ENCODE assay signal across 21 cellular contexts in genomic region chr14:104731925-104732294, GRCh38. TPM values are rescaled to one million over a fixed set of nuclear protein-coding genes. Genes with fewer than 3 reads are reported as not detected.
DNase-seq lines count a peak whose midpoint lies in the region; ATAC-seq and TF ChIP-seq lines count a peak whose summit lies in the region.
"Had no signal": no experiment of that assay in that cellular context is flagged by ENCODE, and none has a peak within 500 bp of the region (broad histone marks: within the 10 kb centered on the region; RNA-seq: fewer than 3 reads in every experiment).

No MANE protein-coding gene starts in this region.

- POLR2A ChIA-PET in activated CD4-positive, alpha-beta memory T cell treated with anti-CD3 and anti-CD28 coated beads, Interleukin-2, amount 10 ng/mL, durations not matched to agents 7 days and 5 days (lab: Charles Lee), result no interaction called here

- H3K36me3 ChIP-seq in RWPE2 (ENCODE audit: low read depth) (no peaks in the 10 kb centered on the region), right lobe of liver (no peaks in the 10 kb centered on the region), stomach (no peaks in the 10 kb centered on the region)

- no peaks in the 10 kb centered on the region for H3K9me3 Mint-ChIP-seq in activated CD4-positive, alpha-beta memory T cell treated with anti-CD3 and anti-CD28 coated beads, Interleukin-2, amount 10 ng/mL, durations not matched to agents 7 days and 5 days
- H3K9me3 Mint-ChIP-seq: activated CD4-positive, alpha-beta memory T cell treated with anti-CD3 and anti-CD28 coated beads for 36 hours; stimulated activated effector memory CD8-positive, alpha-beta T cell treated with anti-CD3 and anti-CD28 coated beads, Interleukin-12 subunit alpha, Interleukin-12 subunit beta, amount 100 ng/mL, for 72 hours had no signal

- H3K4me3 ChIP-seq in RWPE2 (ENCODE audit: severe bottlenecking) (no peak overlapping the region), right lobe of liver (no peak overlapping the region), stomach (no peak overlapping the region)
- H3K4me3 ChIP-seq: body of pancreas, hepatocyte had no signal

- no peaks in the 10 kb centered on the region for H3K4me1 Mint-ChIP-seq in activated CD4-positive, alpha-beta memory T cell treated with anti-CD3 and anti-CD28 coated beads, Interleukin-2, amount 10 ng/mL, durations not matched to agents 7 days and 5 days

- H3K36me3 Mint-ChIP-seq in activated CD4-positive, alpha-beta memory T cell treated with anti-CD3 and anti-CD28 coated beads, Interleukin-2, amount 10 ng/mL, durations not matched to agents 7 days and 5 days (ENCODE audit: low read depth), result no peaks in the 10 kb centered on the region
- H3K36me3 Mint-ChIP-seq: activated CD4-positive, alpha-beta memory T cell treated with anti-CD3 and anti-CD28 coated beads for 36 hours; stimulated activated effector memory CD8-positive, alpha-beta T cell treated with anti-CD3 and anti-CD28 coated beads, Interleukin-12 subunit alpha, Interleukin-12 subunit beta, amount 100 ng/mL, for 72 hours had no signal

- no peaks in the 10 kb centered on the region for H3K9me3 ChIP-seq in RWPE2 (ENCODE audit: severe bottlenecking)
- H3K9me3 ChIP-seq in right lobe of liver, result no peaks in the 10 kb centered on the region
- no peaks in the 10 kb centered on the region for H3K9me3 ChIP-seq in stomach
- H3K9me3 ChIP-seq: body of pancreas had no signal

- TF ChIP-seq EP300 in stomach (IDR thresholded peaks at IDR 0.05), result no peak

- CTCF ChIA-PET in activated CD4-positive, alpha-beta memory T cell treated with anti-CD3 and anti-CD28 coated beads, Interleukin-2, amount 10 ng/mL, durations not matched to agents 7 days and 5 days (lab: Charles Lee), result no interaction called here

- H3K27ac ChIP-seq in 22Rv1, result peak overlapping the region; percentile 91
- peak overlapping the region; percentile 87 for H3K27ac ChIP-seq in RWPE2 (ENCODE audit: poor library complexity, severe bottlenecking)
- H3K27ac ChIP-seq in right lobe of liver, result peak overlapping the region; percentile 66 to 82 (median 78)
- peak overlapping the region; percentile 2 to 78 (median 68) for H3K27ac ChIP-seq in stomach
- H3K27ac ChIP-seq: body of pancreas, hepatocyte had no signal

- no peak overlapping the region for H3K27ac Mint-ChIP-seq in activated CD4-positive, alpha-beta memory T cell treated with anti-CD3 and anti-CD28 coated beads, Interleukin-2, amount 10 ng/mL, durations not matched to agents 7 days and 5 days
- H3K27ac Mint-ChIP-seq: activated CD4-positive, alpha-beta memory T cell treated with anti-CD3 and anti-CD28 coated beads for 36 hours; progenitor cell of endocrine pancreas; stimulated activated effector memory CD8-positive, alpha-beta T cell treated with anti-CD3 and anti-CD28 coated beads, Interleukin-12 subunit alpha, Interleukin-12 subunit beta, amount 100 ng/mL, for 72 hours had no signal

- no peak for DNase-seq in RWPE2 (ENCODE audit: low spot score)
- no peak for DNase-seq in right lobe of liver
- DNase-seq in stomach, result no peak
- DNase-seq in amygdala (lab: John Stamatoyannopoulos, UW), result no peak
- DNase-seq in activated CD4-positive, alpha-beta memory T cell treated with anti-CD3 and anti-CD28 coated beads, Interleukin-2, amount 10 ng/mL, durations not matched to agents 7 days and 5 days, result no peak
- no peak for DNase-seq in T-helper 2 cell
- DNase-seq: activated CD4-positive, alpha-beta memory T cell treated with anti-CD3 and anti-CD28 coated beads for 36 hours; activated CD4-positive, alpha-beta T cell treated with anti-CD3 and anti-CD28 coated beads for 1 hour; activated CD8-positive, alpha-beta memory T cell treated with anti-CD3 and anti-CD28 coated beads, Interleukin-2, amount 50 U/mL, for 4 hours; activated naive CD4-positive, alpha-beta T cell treated with Interleukin-2 at 50 U/mL for 16 hours; cerebellar nuclear complex; KG1; kidney glomerular epithelial cell; MM.1S; NCI-H1417; SIG-M5 had no signal

- H3K27me3 ChIP-seq in RWPE2 (ENCODE audit: insufficient read depth, poor library complexity, severe bottlenecking) (no peaks in the 10 kb centered on the region), right lobe of liver (no peaks in the 10 kb centered on the region), stomach (no peaks in the 10 kb centered on the region)
- H3K27me3 ChIP-seq: body of pancreas, hepatocyte had no signal

- peaks cover 41% of the 10 kb centered on the region for H3K4me1 ChIP-seq in RWPE2 (ENCODE audit: insufficient read depth, poor library complexity, severe bottlenecking)
- H3K4me1 ChIP-seq in right lobe of liver, result peaks cover 0 to 54% (median 29%) of the 10 kb centered on the region in 4 donors
- peaks cover 37 to 59% (median 47%) of the 10 kb centered on the region in 4 donors for H3K4me1 ChIP-seq in stomach

- TF ChIP-seq CTCF in 22Rv1 (IDR thresholded peaks at IDR 0.05), result no peak
- no peak for TF ChIP-seq CTCF in RWPE2 (IDR thresholded peaks at IDR 0.05; ENCODE audit: poor library complexity, severe bottlenecking)
- TF ChIP-seq CTCF in right lobe of liver (IDR thresholded peaks at IDR 0.05), result no peak
- TF ChIP-seq CTCF in stomach (IDR thresholded peaks at IDR 0.05), result no peak

- ATAC-seq in RWPE2 (ENCODE audit: low read depth) (no peak), right lobe of liver (no peak)

- TF ChIP-seq POLR2A in right lobe of liver (IDR thresholded peaks at IDR 0.05) (no peak), stomach (IDR thresholded peaks at IDR 0.05) (no peak)

- no peak overlapping the region for H3K4me3 Mint-ChIP-seq in activated CD4-positive, alpha-beta memory T cell treated with anti-CD3 and anti-CD28 coated beads, Interleukin-2, amount 10 ng/mL, durations not matched to agents 7 days and 5 days
- H3K4me3 Mint-ChIP-seq: activated CD4-positive, alpha-beta memory T cell treated with anti-CD3 and anti-CD28 coated beads for 36 hours; stimulated activated effector memory CD8-positive, alpha-beta T cell treated with anti-CD3 and anti-CD28 coated beads, Interleukin-12 subunit alpha, Interleukin-12 subunit beta, amount 100 ng/mL, for 72 hours had no signal

- intact Hi-C loops in right lobe of liver (cut with DNase I), result no loop called here
- intact Hi-C loops in stomach (cut with DNase I; ENCODE audit: low total_unique reads), result no loop called here

- no peaks in the 10 kb centered on the region for H3K27me3 Mint-ChIP-seq in activated CD4-positive, alpha-beta memory T cell treated with anti-CD3 and anti-CD28 coated beads, Interleukin-2, amount 10 ng/mL, durations not matched to agents 7 days and 5 days
- H3K27me3 Mint-ChIP-seq: activated CD4-positive, alpha-beta memory T cell treated with anti-CD3 and anti-CD28 coated beads for 36 hours had no signal

- WGBS in right lobe of liver (ENCODE audit: insufficient coverage, low coverage, low lambda C conversion rate, missing lambda C conversion rate), result no CpG with 5 or more reads among the region's 8 CpGs
- 69 to 85% (median 79%) methylated on average over 7 to 8 of the region's 8 CpGs for WGBS in stomach, 5 donors

RNA-seq across cellular contexts. Expression of gene ADSS1, which starts 7.9 kb away (rescaled TPM):
- total RNA-seq in right lobe of liver (10 to 100 TPM in 5 of 6 experiments, 1 to 10 TPM in 1; 8.1 to 50.5 (median 36.8) TPM), stomach (10 to 100 TPM in 1 of 5 donors, 1 to 10 TPM in 3, not detected in 1; 7.0 to 59.4 (median 7.6) TPM)
- polyA plus RNA-seq in stomach, result 10 to 100 TPM; 12.3 to 16.7 (median 14.5) TPM
- total RNA-seq in activated CD4-positive, alpha-beta memory T cell treated with anti-CD3 and anti-CD28 coated beads, Interleukin-2, amount 10 ng/mL, durations not matched to agents 7 days and 5 days, result 1 to 10 TPM in 1 of 2 experiments, under 1 TPM in 1; 0.98 to 1.2 TPM

RNA-seq across cellular contexts. Expression of gene SIVA1, which starts 21.0 kb away (rescaled TPM):
- total RNA-seq in right lobe of liver, result 100 to 1,000 TPM in 2 of 6 experiments, 10 to 100 TPM in 4; 38.1 to 252 (median 50.6) TPM
- total RNA-seq in stomach, result 100 to 1,000 TPM in 4 of 5 donors, 10 to 100 TPM in 1; 73.3 to 366 (median 252) TPM
- 100 to 1,000 TPM; 200 to 247 (median 213) TPM for polyA plus RNA-seq in stomach
- total RNA-seq in activated CD4-positive, alpha-beta memory T cell treated with anti-CD3 and anti-CD28 coated beads, Interleukin-2, amount 10 ng/mL, durations not matched to agents 7 days and 5 days, result 10 to 100 TPM; 87.0 to 96.2 TPM

RNA-seq across cellular contexts. Expression of gene INF2, which starts 42.5 kb away (rescaled TPM):
- 10 to 100 TPM; 47.5 to 98.2 (median 71.4) TPM for total RNA-seq in right lobe of liver
- total RNA-seq in stomach, result 100 to 1,000 TPM in 4 of 5 donors, 10 to 100 TPM in 1; 45.9 to 385 (median 184) TPM
- polyA plus RNA-seq in stomach, result 100 to 1,000 TPM in 1 of 3 donors, 10 to 100 TPM in 2; 74.7 to 113 (median 90.3) TPM
- 100 to 1,000 TPM; 120 to 132 TPM for total RNA-seq in activated CD4-positive, alpha-beta memory T cell treated with anti-CD3 and anti-CD28 coated beads, Interleukin-2, amount 10 ng/mL, durations not matched to agents 7 days and 5 days
